19 cellular contexts compared by ENCODE assay signal in genomic region chr3:10317311-10317960, GRCh38. TPM values are rescaled to one million over a fixed set of nuclear protein-coding genes. Genes with fewer than 3 reads are reported as not detected.
"Had no signal": no experiment of that assay in that cellular context is flagged by ENCODE, and none has a peak within 500 bp of the region (broad histone marks: within the 10 kb centered on the region; RNA-seq: fewer than 3 reads in every experiment).

No MANE protein-coding gene starts in this region.

- H3K27me3 Mint-ChIP-seq: activated naive CD8-positive, alpha-beta T cell treated with anti-CD3 and anti-CD28 coated beads, Interleukin-2, amount 50 U/mL, for 24 hours; memory B cell; stimulated activated memory B cell treated with anti-CD40 and anti-IgM and Interleukin-4, amounts not matched to agents 10 μg/mL and 1 μg/mL and 100 μg/mL, for 72 hours had no signal

- H3K27ac ChIP-seq: epithelial cell of prostate, heart right ventricle, left lung, psoas muscle, sigmoid colon, SK-N-MC, thyroid gland had no signal

- H3K9me3 ChIP-seq: heart right ventricle, left lung, psoas muscle, sigmoid colon, thyroid gland had no signal

- H3K36me3 Mint-ChIP-seq: natural killer cell had no signal

- ATAC-seq: activated naive CD8-positive, alpha-beta T cell treated with anti-CD3 and anti-CD28 coated beads, Interleukin-2, amount 50 U/mL, for 24 hours; heart right ventricle; left lung; natural killer cell; psoas muscle; stimulated activated memory B cell treated with anti-CD40 and anti-IgM and Interleukin-4, amounts not matched to agents 10 μg/mL and 1 μg/mL and 100 μg/mL, for 72 hours had no signal

- H3K27me3 ChIP-seq: heart right ventricle, left lung, sigmoid colon, thyroid gland had no signal

- H3K4me3 Mint-ChIP-seq: activated naive CD8-positive, alpha-beta T cell treated with anti-CD3 and anti-CD28 coated beads, Interleukin-2, amount 50 U/mL, for 24 hours; memory B cell; stimulated activated memory B cell treated with anti-CD40 and anti-IgM and Interleukin-4, amounts not matched to agents 10 μg/mL and 1 μg/mL and 100 μg/mL, for 72 hours had no signal

- FAIRE-seq: frontal cortex, islet of Langerhans had no signal

- H3K4me3 ChIP-seq: heart right ventricle, left lung, psoas muscle, sigmoid colon, SK-N-MC, thyroid gland had no signal

- H3K27ac Mint-ChIP-seq: activated naive CD8-positive, alpha-beta T cell treated with anti-CD3 and anti-CD28 coated beads, Interleukin-2, amount 50 U/mL, for 24 hours; memory B cell; natural killer cell; stimulated activated memory B cell treated with anti-CD40 and anti-IgM and Interleukin-4, amounts not matched to agents 10 μg/mL and 1 μg/mL and 100 μg/mL, for 72 hours had no signal

- H3K9me3 Mint-ChIP-seq: activated naive CD8-positive, alpha-beta T cell treated with anti-CD3 and anti-CD28 coated beads, Interleukin-2, amount 50 U/mL, for 24 hours; memory B cell; natural killer cell; stimulated activated memory B cell treated with anti-CD40 and anti-IgM and Interleukin-4, amounts not matched to agents 10 μg/mL and 1 μg/mL and 100 μg/mL, for 72 hours had no signal

- DNase-seq: activated gamma-delta T cell treated with Interleukin-2 at 50 U/mL for 16 hours; activated naive CD8-positive, alpha-beta T cell treated with anti-CD3 and anti-CD28 coated beads, Interleukin-2, amount 50 U/mL, for 24 hours; activated T-cell treated with anti-CD3 and anti-CD28 coated beads for 4 hours; aorta; cortex of kidney; effector CD8-positive, alpha-beta T cell; heart right ventricle; left lung; natural killer cell; psoas muscle; sigmoid colon; thyroid gland had no signal

RNA-seq across cellular contexts. Expression of gene GHRL, which starts 24.7 kb away (rescaled TPM):
- total RNA-seq: frontal cortex, urinary bladder had no signal
